In genomic region chr3:9503283-9503682, GRCh38 we compare ENCODE assay signal across 8 cellular contexts. TPM values are rescaled to one million over a fixed set of nuclear protein-coding genes. Genes with fewer than 3 reads are reported as not detected.
A peak's percentile ranks its signal among the peaks of the same experiment; 100 is the strongest.
DNase-seq lines count a peak whose midpoint lies in the region; ATAC-seq and TF ChIP-seq lines count a peak whose summit lies in the region.

No MANE protein-coding gene starts in this region.

- peaks cover 4% of the 10 kb centered on the region for H3K4me1 ChIP-seq in RWPE2 (ENCODE audit: insufficient read depth, poor library complexity, severe bottlenecking)
- H3K4me1 ChIP-seq in ovary (ENCODE audit: insufficient read depth): no peaks in the 10 kb centered on the region
- H3K4me1 ChIP-seq in tibial artery: peaks cover 0 to 12% (median 8%) of the 10 kb centered on the region in 4 donors

- H3K9me3 Mint-ChIP-seq in activated T-helper 17 cell treated with anti-CD3 and anti-CD28 coated beads, Interleukin-2, amount 50 U/mL, for 72 hours: no peaks in the 10 kb centered on the region

- no peaks in the 10 kb centered on the region for H3K9me3 ChIP-seq in RWPE2 (ENCODE audit: severe bottlenecking)
- no peaks in the 10 kb centered on the region for H3K9me3 ChIP-seq in ovary
- no peaks in the 10 kb centered on the region for H3K9me3 ChIP-seq in tibial artery

- H3K27ac ChIP-seq in RWPE2 (ENCODE audit: poor library complexity, severe bottlenecking) (no peak overlapping the region), ovary (no peak overlapping the region), tibial artery (no peak overlapping the region)

- H3K36me3 ChIP-seq in GM06990 (ENCODE audit: control insufficient read depth, insufficient read depth, low read length) (no peaks in the 10 kb centered on the region), RWPE2 (ENCODE audit: low read depth) (no peaks in the 10 kb centered on the region), ovary (no peaks in the 10 kb centered on the region), tibial artery (no peaks in the 10 kb centered on the region)

- 2 to 3% (median 2%) methylated on average over 4 of the region's 4 CpGs for WGBS in ovary, 3 donors

- H3K27me3 ChIP-seq in GM06990 (replicated peaks; ENCODE audit: control insufficient read depth, insufficient read depth, low read length) (no peaks in the 10 kb centered on the region; the same call in 1 of the 2 replicates), RWPE2 (ENCODE audit: insufficient read depth, poor library complexity, severe bottlenecking) (peaks cover 3% of the 10 kb centered on the region), ovary (no peaks in the 10 kb centered on the region), tibial artery (peaks cover 0 to 41% of the 10 kb centered on the region in 2 donors)

- no peak for TF ChIP-seq EP300 in ovary (IDR thresholded peaks at IDR 0.05)

- H3K36me3 Mint-ChIP-seq in activated T-helper 17 cell treated with anti-CD3 and anti-CD28 coated beads, Interleukin-2, amount 50 U/mL, for 72 hours (ENCODE audit: low read depth): no peaks in the 10 kb centered on the region

- H3K4me3 ChIP-seq in GM06990 (replicated peaks; ENCODE audit: low read depth, low read length) (no peak overlapping the region), RWPE2 (ENCODE audit: severe bottlenecking) (no peak overlapping the region), ovary (no peak overlapping the region), tibial artery (no peak overlapping the region)

- peaks cover 30% of the 10 kb centered on the region for H3K27me3 Mint-ChIP-seq in activated T-helper 17 cell treated with anti-CD3 and anti-CD28 coated beads, Interleukin-2, amount 50 U/mL, for 72 hours

- TF ChIP-seq CTCF in GM06990 (IDR thresholded peaks at IDR 0.05; ENCODE audit: insufficient read depth, low read length, poor library complexity, severe bottlenecking) (peak; percentile 94), RWPE2 (IDR thresholded peaks at IDR 0.05; ENCODE audit: poor library complexity, severe bottlenecking) (peak; percentile 89), ovary (IDR thresholded peaks at IDR 0.05) (peak; percentile 48 to 64 (median 58)), tibial artery (IDR thresholded peaks at IDR 0.05) (peak; percentile 58 to 75)

- no peak for TF ChIP-seq POLR2A in ovary (IDR thresholded peaks at IDR 0.05)

- H3K4me1 Mint-ChIP-seq in activated T-helper 17 cell treated with anti-CD3 and anti-CD28 coated beads, Interleukin-2, amount 50 U/mL, for 72 hours: peaks cover 4% of the 10 kb centered on the region

- peak; percentile 57; the same call in 2 of the 3 replicates for ATAC-seq in RWPE2 (ENCODE audit: low read depth)
- ATAC-seq in activated T-helper 17 cell treated with anti-CD3 and anti-CD28 coated beads, Interleukin-2, amount 50 U/mL, for 72 hours (replicated peaks): peak; percentile 55
- no peak for ATAC-seq in GM18861 (IDR thresholded peaks at IDR 0.05; ENCODE audit: unreplicated experiment)

- H3K4me3 Mint-ChIP-seq in activated T-helper 17 cell treated with anti-CD3 and anti-CD28 coated beads, Interleukin-2, amount 50 U/mL, for 72 hours: no peak overlapping the region

- DNase-seq in GM06990 (ENCODE audit: extremely low read depth, insufficient read length): peak; percentile 44
- DNase-seq in HuH-7.5 (ENCODE audit: low spot score): peak; percentile 95
- no peak for DNase-seq in RWPE2 (ENCODE audit: low spot score)
- DNase-seq in foreskin melanocyte: peak; percentile 24
- peak in 4 of 5 donors; percentile 64 to 76 (median 68) for DNase-seq in ovary
- DNase-seq in tibial artery: peak in 1 of 2 donors; percentile 65

- intact Hi-C loops in ovary (cut with DNase I): no loop called here
- intact Hi-C loops in tibial artery (cut with DNase I; ENCODE audit: low total_unique reads): loop anchor here (5.0 kb wide), 1 partner anchor 399 kb away; the partner anchor contains the start of gene IL17RE

- H3K27ac Mint-ChIP-seq in activated T-helper 17 cell treated with anti-CD3 and anti-CD28 coated beads, Interleukin-2, amount 50 U/mL, for 72 hours: no peak overlapping the region

RNA-seq across cellular contexts. Expression of gene LHFPL4, which starts 50.3 kb away (rescaled TPM):
- total RNA-seq in activated T-helper 17 cell treated with anti-CD3 and anti-CD28 coated beads, Interleukin-2, amount 50 U/mL, for 72 hours: not detected
- total RNA-seq in ovary: under 1 TPM in 2 of 7 donors, not detected in 5; 0.05 to 0.51 TPM
- polyA plus RNA-seq in ovary: not detected
